Comparison of ENCODE assay signal across 8 cellular contexts in the genomic region with DNA sequence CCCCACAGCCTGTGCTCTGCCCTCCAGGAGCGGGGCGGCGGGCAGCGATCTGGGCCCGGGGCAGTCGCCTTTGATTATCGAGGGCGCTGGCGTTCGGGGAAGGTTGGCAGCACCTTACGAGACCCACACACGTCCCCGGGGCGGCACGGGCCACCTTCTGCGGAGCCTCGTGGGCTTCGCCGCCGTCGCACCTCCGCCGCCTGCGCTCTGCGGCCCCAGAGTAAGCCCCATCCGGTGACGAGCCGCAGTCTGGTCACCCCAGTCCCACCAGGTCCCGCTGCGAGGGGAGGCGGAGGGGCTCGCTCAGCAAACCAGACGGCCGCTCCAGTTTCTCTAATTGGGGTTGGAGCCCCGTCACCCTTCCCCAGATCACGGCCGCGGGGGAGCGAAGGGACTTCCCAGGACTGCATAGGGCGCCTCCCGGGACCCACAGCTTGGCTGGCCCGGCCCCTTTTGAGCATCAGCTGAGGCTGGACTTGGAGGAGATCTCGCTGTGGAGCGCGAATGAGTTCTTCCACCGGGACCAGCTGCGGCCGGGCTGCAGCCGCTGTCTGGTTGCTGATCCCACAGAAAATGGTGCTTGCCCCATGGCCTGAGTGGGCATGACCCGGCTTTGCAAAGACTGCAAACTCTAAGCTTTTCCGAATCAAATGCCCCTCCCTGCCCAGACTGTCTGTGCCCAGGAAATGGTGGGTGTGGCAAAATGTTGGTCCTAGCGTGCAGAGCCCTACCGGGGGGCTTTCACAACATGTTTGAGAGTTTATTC.
DNase-seq lines count a peak whose midpoint lies in the region; ATAC-seq and TF ChIP-seq lines count a peak whose summit lies in the region.

No MANE protein-coding gene starts in this region.

- peak; percentile 49 for ATAC-seq in GM21825 (IDR thresholded peaks at IDR 0.05; ENCODE audit: unreplicated experiment)
- peak; percentile 89 for ATAC-seq in stimulated activated naive CD8-positive, alpha-beta T cell treated with anti-CD3 and anti-CD28 coated beads, Interleukin-15, amount 100 ng/mL, for 72 hours

- H3K27ac Mint-ChIP-seq in stimulated activated naive CD8-positive, alpha-beta T cell treated with anti-CD3 and anti-CD28 coated beads, Interleukin-15, amount 100 ng/mL, for 72 hours, result peak overlapping the region in 1 of 2 donors; percentile 54

- peaks cover 24% of the 10 kb centered on the region for H3K4me1 Mint-ChIP-seq in stimulated activated naive CD8-positive, alpha-beta T cell treated with anti-CD3 and anti-CD28 coated beads, Interleukin-15, amount 100 ng/mL, for 72 hours

- no peaks in the 10 kb centered on the region for H3K9me3 Mint-ChIP-seq in stimulated activated naive CD8-positive, alpha-beta T cell treated with anti-CD3 and anti-CD28 coated beads, Interleukin-15, amount 100 ng/mL, for 72 hours

- no peaks in the 10 kb centered on the region for H3K9me3 ChIP-seq in mucosa of stomach (ENCODE audit: control insufficient read depth, low read length)

- no peaks in the 10 kb centered on the region for H3K36me3 ChIP-seq in mucosa of stomach (ENCODE audit: control insufficient read depth, insufficient read depth, low read length)

- no peaks in the 10 kb centered on the region for H3K27me3 ChIP-seq in mucosa of stomach (ENCODE audit: control insufficient read depth, insufficient read depth, low read length)

- DNase-seq in GM04504 (ENCODE audit: low read depth), result peak; percentile 45
- peak; percentile 9 to 15 for DNase-seq in Kasumi-1 (lab: John Stamatoyannopoulos, UW)
- DNase-seq in activated CD8-positive, alpha-beta memory T cell treated with anti-CD3 and anti-CD28 coated beads for 4 hours (ENCODE audit: low read depth in 2 of 2), result peak; percentile 19 to 24
- peak; percentile 72 for DNase-seq in epithelial cell of esophagus (ENCODE audit: low read depth)
- DNase-seq in stimulated activated naive CD8-positive, alpha-beta T cell treated with anti-CD3 and anti-CD28 coated beads, Interleukin-15, amount 100 ng/mL, for 72 hours, result peak; percentile 61 to 67
- no peak for DNase-seq in NCI-H345 treated with DMSO at 0.1 percent for 48 hours (lab: John Stamatoyannopoulos, UW; ENCODE audit: unreplicated experiment)

- peak overlapping the region; percentile 89 for H3K4me3 ChIP-seq in epithelial cell of esophagus (ENCODE audit: low read length)
- H3K4me3 ChIP-seq in mucosa of stomach (ENCODE audit: low read length), result peak overlapping the region; percentile 83

- H3K9ac ChIP-seq in mucosa of stomach (ENCODE audit: low read length), result peak overlapping the region; percentile 88

- H3K4me1 ChIP-seq in mucosa of stomach (ENCODE audit: control insufficient read depth, insufficient read depth, low read length), result peaks cover 69% of the 10 kb centered on the region

- peaks cover 48% of the 10 kb centered on the region for H3K27me3 Mint-ChIP-seq in stimulated activated naive CD8-positive, alpha-beta T cell treated with anti-CD3 and anti-CD28 coated beads, Interleukin-15, amount 100 ng/mL, for 72 hours

- H3K4me3 Mint-ChIP-seq in stimulated activated naive CD8-positive, alpha-beta T cell treated with anti-CD3 and anti-CD28 coated beads, Interleukin-15, amount 100 ng/mL, for 72 hours, result peak overlapping the region; percentile 79 to 80

- TF ChIP-seq CTCF in epithelial cell of esophagus (IDR thresholded peaks at IDR 0.05; ENCODE audit: insufficient read depth, low read depth, low read length, missing control alignments), result no peak
